Comparison of ENCODE assay signal across 7 cellular contexts in genomic region chr17:81566461-81567126, GRCh38. TPM values are rescaled to one million over a fixed set of nuclear protein-coding genes. Genes with fewer than 3 reads are reported as not detected.
DNase-seq lines count a peak whose midpoint lies in the region; ATAC-seq and TF ChIP-seq lines count a peak whose summit lies in the region.

No MANE protein-coding gene starts in this region.

- H3K9me3 Mint-ChIP-seq in dendritic cell treated with granulocyte-macrophage colony-stimulating factor and Interleukin-4, amounts not matched to agents 40 ng/mL and 50 ng/mL, for 4 days, result no peaks in the 10 kb centered on the region

- no peaks in the 10 kb centered on the region for H3K27me3 Mint-ChIP-seq in dendritic cell treated with granulocyte-macrophage colony-stimulating factor and Interleukin-4, amounts not matched to agents 40 ng/mL and 50 ng/mL, for 4 days

- intact Hi-C loops in dendritic cell treated with granulocyte-macrophage colony-stimulating factor and Interleukin-4, amounts not matched to agents 40 ng/mL and 50 ng/mL, for 4 days (cut with micrococcal nuclease), result no loop called here

- no peak for ATAC-seq in HG03520 (IDR thresholded peaks at IDR 0.05; ENCODE audit: unreplicated experiment)

- peaks cover 55% of the 10 kb centered on the region for H3K4me1 Mint-ChIP-seq in dendritic cell treated with granulocyte-macrophage colony-stimulating factor and Interleukin-4, amounts not matched to agents 40 ng/mL and 50 ng/mL, for 4 days (ENCODE audit: low read depth)

- no peak for TF ChIP-seq CTCF in HFF-Myc (IDR thresholded peaks at IDR 0.05; ENCODE audit: low read depth, low read length, missing control alignments)

- peaks cover 100% of the 10 kb centered on the region for H3K36me3 Mint-ChIP-seq in dendritic cell treated with granulocyte-macrophage colony-stimulating factor and Interleukin-4, amounts not matched to agents 40 ng/mL and 50 ng/mL, for 4 days (ENCODE audit: low read depth)

- DNase-seq in HFF-Myc (ENCODE audit: extremely low read depth, low read depth) (peak; percentile 84), NCI-H510A treated with DMSO at 0.1 percent for 48 hours (lab: John Stamatoyannopoulos, UW) (peak; percentile 88), mucosa of gallbladder (ENCODE audit: low spot score) (peak; percentile 50), NCI-H146 (lab: John Stamatoyannopoulos, UW) (no peak)
- DNase-seq in activated CD4-positive, alpha-beta T cell treated with anti-CD3 and anti-CD28 coated beads for 1 hour, result no peak

- peak overlapping the region; percentile 8; the same call in 1 of the 2 replicates for H3K4me3 ChIP-seq in HFF-Myc (replicated peaks; ENCODE audit: low read depth, low read length)

- no peak overlapping the region for H3K4me3 Mint-ChIP-seq in dendritic cell treated with granulocyte-macrophage colony-stimulating factor and Interleukin-4, amounts not matched to agents 40 ng/mL and 50 ng/mL, for 4 days

- H3K27ac Mint-ChIP-seq in dendritic cell treated with granulocyte-macrophage colony-stimulating factor and Interleukin-4, amounts not matched to agents 40 ng/mL and 50 ng/mL, for 4 days, result peak overlapping the region; percentile 48

RNA-seq across cellular contexts. Expression of gene FAAP100, which starts 14.4 kb away (rescaled TPM):
- total RNA-seq in mucosa of gallbladder, result 37.0 TPM

RNA-seq across cellular contexts. Expression of gene FSCN2, which starts 38.4 kb away (rescaled TPM):
- total RNA-seq in mucosa of gallbladder, result 1.4 TPM

RNA-seq across cellular contexts. Expression of gene ACTG1, which starts 54.0 kb away (rescaled TPM):
- 2,344 TPM for total RNA-seq in mucosa of gallbladder

Comparison
In these comparisons a context has a peak if more than half of its experiments do, and no peak if none do; other contexts are left out.
1. DNase-seq: peak in HFF-Myc (single experiment), NCI-H510A treated with DMSO at 0.1 percent for 48 hours (single experiment) and mucosa of gallbladder (single experiment); none in NCI-H146 (single experiment) and activated CD4-positive, alpha-beta T cell treated with anti-CD3 and anti-CD28 coated beads for 1 hour (single experiment).